In genomic region chr1:22531251-22531650, GRCh38 we compare ENCODE assay signal across 22 cellular contexts. TPM values are rescaled to one million over a fixed set of nuclear protein-coding genes. Genes with fewer than 3 reads are reported as not detected.
A peak's percentile ranks its signal among the peaks of the same experiment; 100 is the strongest.
DNase-seq lines count a peak whose midpoint lies in the region; ATAC-seq, FAIRE-seq and TF ChIP-seq lines count a peak whose summit lies in the region.
"Had no signal": no experiment of that assay in that cellular context is flagged by ENCODE, and none has a peak within 500 bp of the region (broad histone marks: within the 10 kb centered on the region; RNA-seq: fewer than 3 reads in every experiment).

No MANE protein-coding gene starts in this region.

- ATAC-seq in heart left ventricle, result peak in 3 of 4 donors; percentile 15 to 27 (median 20)
- peak; percentile 44 to 73 for ATAC-seq in right cardiac atrium
- no peak for ATAC-seq in GM18870 (IDR thresholded peaks at IDR 0.05; ENCODE audit: unreplicated experiment)
- ATAC-seq: GM23338 had no signal

- 52 to 69% (median 56%) methylated on average over 6 of the region's 6 CpGs for WGBS in heart left ventricle, 4 donors
- 37% methylated on average over 6 of the region's 6 CpGs for WGBS in right cardiac atrium
- 25 to 34% (median 32%) methylated on average over 6 of the region's 6 CpGs for WGBS in small intestine, 3 donors

- intact Hi-C loops in heart left ventricle (cut with DNase I), result loop anchor here in 1 of 10 donors (10.0 kb wide), 1 partner anchor 104 kb away; the partner anchor contains the start of gene C1QA
- intact Hi-C loops in right cardiac atrium (cut with DNase I), result no loop called here

- H3K27ac ChIP-seq in heart left ventricle (peak overlapping the region in 3 of 12 donors; percentile 2 to 81 (median 67)), right atrium auricular region (no peak overlapping the region), right cardiac atrium (ENCODE audit: low read length) (no peak overlapping the region), small intestine (ENCODE audit: low read depth in 1 of 2, low read length in 1 of 2) (peak overlapping the region in 1 of 2 donors; percentile 7)
- H3K27ac ChIP-seq: BLaER1 had no signal

- H3K27me3 ChIP-seq in heart left ventricle (no peaks in the 10 kb centered on the region), right atrium auricular region (no peaks in the 10 kb centered on the region), right cardiac atrium (ENCODE audit: control insufficient read depth, insufficient read depth) (no peaks in the 10 kb centered on the region), small intestine (ENCODE audit: control insufficient read depth in 2 of 2, insufficient read depth in 2 of 2, low read length in 2 of 2) (no peaks in the 10 kb centered on the region)
- H3K27me3 ChIP-seq: BLaER1 had no signal

- no peak for TF ChIP-seq POLR2A in heart left ventricle (IDR thresholded peaks at IDR 0.05)

- H3K36me3 ChIP-seq in heart left ventricle (peaks cover 0 to 33% (median 19%) of the 10 kb centered on the region in 9 donors), right atrium auricular region (peaks cover 16% of the 10 kb centered on the region), small intestine (ENCODE audit: control insufficient read depth in 2 of 2, insufficient read depth in 2 of 2, low read length in 2 of 2) (peaks cover 0 to 4% of the 10 kb centered on the region in 2 donors)

- TF ChIP-seq CTCF in heart left ventricle (IDR thresholded peaks at IDR 0.05), result no peak
- no peak for TF ChIP-seq CTCF in right atrium auricular region (IDR thresholded peaks at IDR 0.05)

- H3K4me3 ChIP-seq in heart left ventricle, result no peak overlapping the region
- no peak overlapping the region for H3K4me3 ChIP-seq in right atrium auricular region
- no peak overlapping the region for H3K4me3 ChIP-seq in right cardiac atrium (ENCODE audit: low read length)
- no peak overlapping the region for H3K4me3 ChIP-seq in small intestine (ENCODE audit: low read depth in 1 of 2, low read length in 2 of 2)
- H3K4me3 ChIP-seq: BLaER1, GM23338 had no signal

- H3K4me1 ChIP-seq in heart left ventricle (peaks cover 0 to 29% (median 16%) of the 10 kb centered on the region in 12 donors), right atrium auricular region (peaks cover 0 to 27% of the 10 kb centered on the region in 2 donors), right cardiac atrium (ENCODE audit: control insufficient read depth, insufficient read depth, low read length) (peaks cover 10% of the 10 kb centered on the region), small intestine (ENCODE audit: control insufficient read depth in 2 of 2, insufficient read depth in 1 of 2, low read depth in 1 of 2, low read length in 1 of 2) (peaks cover 0 to 3% of the 10 kb centered on the region in 2 donors)

- FAIRE-seq in small intestine (lab: Jason Lieb, UNC), result no peak
- FAIRE-seq: G401.6, GM12891, GM18507 had no signal

- H3K9me3 ChIP-seq in heart left ventricle, result no peaks in the 10 kb centered on the region
- no peaks in the 10 kb centered on the region for H3K9me3 ChIP-seq in right atrium auricular region
- H3K9me3 ChIP-seq in right cardiac atrium (ENCODE audit: control insufficient read depth, low read length), result no peaks in the 10 kb centered on the region
- H3K9me3 ChIP-seq in small intestine (ENCODE audit: control insufficient read depth, low read depth), result no peaks in the 10 kb centered on the region
- H3K9me3 ChIP-seq: BLaER1 had no signal

- DNase-seq in heart left ventricle (no peak), right atrium auricular region (ENCODE audit: low spot score) (no peak), right cardiac atrium (no peak), small intestine (peak; percentile 33), SHP77 treated with DMSO at 0.1 percent for 48 hours (lab: John Stamatoyannopoulos, UW) (no peak), islet precursor cell (no peak), NCI-H69 (lab: John Stamatoyannopoulos, UW) (no peak)
- DNase-seq: CD8-positive, alpha-beta memory T cell; DND-41; MV-4-11; NCI-H1436; NCI-H2029; NCI-H2171 treated with DMSO at 0.1 percent for 48 hours; NCI-H446 treated with DMSO at 0.1 percent for 48 hours; NCI-H774 had no signal

RNA-seq across cellular contexts. Expression of gene EPHA8, which starts 32.0 kb away (rescaled TPM):
- total RNA-seq in heart left ventricle (under 1 TPM in 2 of 9 donors, not detected in 7; 0.08 to 0.12 TPM), right atrium auricular region (not detected), right cardiac atrium (not detected)
- polyA plus RNA-seq in heart left ventricle (not detected), right cardiac atrium (not detected), small intestine (under 1 TPM in 1 of 3 donors, not detected in 2; 0.64 TPM)
- total RNA-seq: A172; CD8-positive, alpha-beta memory T cell had no signal
- polyA plus RNA-seq: CD8-positive, alpha-beta memory T cell had no signal
